In the genomic region with DNA sequence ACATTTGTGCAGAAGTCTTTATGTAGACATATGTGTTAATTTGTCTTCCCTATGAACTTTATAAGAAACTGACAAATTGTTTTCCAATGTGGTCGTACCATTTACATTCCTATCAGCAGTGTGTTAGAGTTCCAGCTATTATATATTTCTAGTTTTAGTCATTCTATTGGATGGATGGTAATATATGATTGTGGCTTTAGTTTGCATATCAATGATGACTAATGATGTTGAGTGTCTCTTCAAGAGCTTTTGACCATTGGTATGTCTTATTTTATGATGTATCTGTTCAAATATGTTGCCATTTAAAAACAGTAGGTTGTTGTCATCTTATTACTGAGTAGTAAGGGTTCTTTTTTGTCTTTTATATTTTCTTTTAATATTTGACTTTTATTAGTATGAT, we compare ENCODE assay signal across 18 cellular contexts.
"Had no signal": no experiment of that assay in that cellular context is flagged by ENCODE, and none has a peak within 500 bp of the region (broad histone marks: within the 10 kb centered on the region; RNA-seq: fewer than 3 reads in every experiment).

No MANE protein-coding gene starts in this region.

- H3K27me3 Mint-ChIP-seq: stimulated activated naive CD8-positive, alpha-beta T cell treated with anti-CD3 and anti-CD28 coated beads, Interleukin-15, amount 100 ng/mL, for 72 hours; type B pancreatic cell had no signal

- H3K27ac Mint-ChIP-seq: activated CD8-positive, alpha-beta T cell treated with anti-CD3 and anti-CD28 coated beads, Interleukin-2, amount 10 ng/mL, durations not matched to agents 7 days and 5 days; activated naive CD4-positive, alpha-beta T cell treated with anti-CD3 and anti-CD28 coated beads, Interleukin-2, amount 50 U/mL, for 72 hours; naive thymus-derived CD4-positive, alpha-beta T cell; stimulated activated naive CD8-positive, alpha-beta T cell treated with anti-CD3 and anti-CD28 coated beads, Interleukin-15, amount 100 ng/mL, for 72 hours; type B pancreatic cell had no signal

- DNase-seq: activated CD4-positive, alpha-beta T cell treated with anti-CD3 and anti-CD28 coated beads for 48 hours; activated CD8-positive, alpha-beta memory T cell treated with anti-CD3 and anti-CD28 coated beads, Interleukin-2, amount 50 U/mL, for 4 hours; activated CD8-positive, alpha-beta T cell treated with anti-CD3 and anti-CD28 coated beads, Interleukin-2, amount 10 ng/mL, durations not matched to agents 7 days and 5 days; activated gamma-delta T cell; activated T-cell treated with anti-CD3 and anti-CD28 coated beads, Interleukin-2, amount 50 U/mL, for 48 hours; kidney; left ventricle myocardium inferior; mucosa of descending colon; naive thymus-derived CD4-positive, alpha-beta T cell; pancreas; spleen; stimulated activated CD4-positive, alpha-beta T cell treated with anti-CD3 and anti-CD28 coated beads, Interleukin-1b, Interleukin-23, amount 100 ng/mL, for 48 hours; stimulated activated naive CD8-positive, alpha-beta T cell treated with anti-CD3 and anti-CD28 coated beads, Interleukin-15, amount 100 ng/mL, for 72 hours; WERI-Rb-1 had no signal

- H3K9me3 ChIP-seq: left ventricle myocardium inferior, mucosa of descending colon, pancreas, spleen had no signal

- ATAC-seq: activated CD8-positive, alpha-beta T cell treated with anti-CD3 and anti-CD28 coated beads, Interleukin-2, amount 10 ng/mL, durations not matched to agents 7 days and 5 days; activated naive CD4-positive, alpha-beta T cell treated with anti-CD3 and anti-CD28 coated beads, Interleukin-2, amount 50 U/mL, for 72 hours; mucosa of descending colon; naive thymus-derived CD4-positive, alpha-beta T cell; pancreas; sciatic nerve; stimulated activated naive CD8-positive, alpha-beta T cell treated with anti-CD3 and anti-CD28 coated beads, Interleukin-15, amount 100 ng/mL, for 72 hours had no signal

- H3K27me3 ChIP-seq: pancreas, spleen had no signal

- H3K27ac ChIP-seq: epithelial cell of prostate, left ventricle myocardium inferior, pancreas, spleen, WERI-Rb-1 had no signal

- H3K4me3 ChIP-seq: left ventricle myocardium inferior, mucosa of descending colon, pancreas, spleen had no signal

- H3K9me3 Mint-ChIP-seq: activated naive CD4-positive, alpha-beta T cell treated with anti-CD3 and anti-CD28 coated beads, Interleukin-2, amount 50 U/mL, for 72 hours; naive thymus-derived CD4-positive, alpha-beta T cell; stimulated activated naive CD8-positive, alpha-beta T cell treated with anti-CD3 and anti-CD28 coated beads, Interleukin-15, amount 100 ng/mL, for 72 hours; type B pancreatic cell had no signal

- H3K36me3 ChIP-seq: left ventricle myocardium inferior, pancreas, spleen, WERI-Rb-1 had no signal

- H3K4me3 Mint-ChIP-seq: activated CD8-positive, alpha-beta T cell treated with anti-CD3 and anti-CD28 coated beads, Interleukin-2, amount 10 ng/mL, durations not matched to agents 7 days and 5 days; naive thymus-derived CD4-positive, alpha-beta T cell; stimulated activated naive CD8-positive, alpha-beta T cell treated with anti-CD3 and anti-CD28 coated beads, Interleukin-15, amount 100 ng/mL, for 72 hours; type B pancreatic cell had no signal

- H3K4me1 Mint-ChIP-seq: stimulated activated naive CD8-positive, alpha-beta T cell treated with anti-CD3 and anti-CD28 coated beads, Interleukin-15, amount 100 ng/mL, for 72 hours had no signal

- H3K36me3 Mint-ChIP-seq: activated naive CD4-positive, alpha-beta T cell treated with anti-CD3 and anti-CD28 coated beads, Interleukin-2, amount 50 U/mL, for 72 hours; naive thymus-derived CD4-positive, alpha-beta T cell; type B pancreatic cell had no signal
